Comparison of ENCODE assay signal across 8 cellular contexts in the genomic region with DNA sequence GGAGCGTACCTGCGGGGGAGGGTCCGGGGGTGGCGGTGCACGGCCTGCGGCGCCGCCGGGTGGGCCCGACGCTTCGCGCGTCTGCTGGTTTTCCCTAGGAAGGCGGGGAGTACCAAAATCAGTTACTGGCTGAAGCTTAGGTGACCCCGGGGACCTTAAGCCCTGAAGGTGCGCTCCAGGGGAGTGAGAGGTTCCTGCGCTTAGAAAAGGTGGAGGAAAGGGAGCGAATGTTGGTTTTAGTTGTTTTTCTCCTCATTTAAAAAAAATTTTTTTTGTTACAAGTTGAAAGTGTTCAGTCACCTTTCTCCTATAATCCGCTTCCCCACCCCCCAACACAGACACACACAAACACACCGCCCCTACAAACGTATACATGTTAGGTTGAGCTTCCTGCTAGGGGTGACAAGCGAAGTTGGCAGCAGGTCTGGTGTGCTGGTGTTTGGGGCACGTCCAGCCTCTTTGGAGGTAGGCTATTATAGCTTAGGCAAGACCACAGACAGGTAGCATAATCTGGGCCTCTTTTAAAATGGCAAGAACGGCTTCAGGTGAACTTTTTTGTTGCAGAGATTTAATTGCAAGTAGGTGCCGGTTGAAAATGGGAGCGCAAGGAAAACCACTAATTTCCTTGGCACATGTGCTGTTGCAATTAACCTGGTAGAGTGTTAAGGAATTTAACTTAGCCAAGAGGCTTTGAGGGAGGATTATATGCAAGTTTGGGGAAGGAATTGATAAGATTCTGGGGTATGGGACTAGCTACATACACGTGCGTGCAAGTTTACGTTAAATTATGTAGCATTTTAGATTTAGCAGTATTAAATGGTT. TPM values are rescaled to one million over a fixed set of nuclear protein-coding genes. Genes with fewer than 3 reads are reported as not detected.
DNase-seq lines count a peak whose midpoint lies in the region; ATAC-seq, FAIRE-seq and TF ChIP-seq lines count a peak whose summit lies in the region.

No MANE protein-coding gene starts in this region.

- POLR2A ChIA-PET in activated CD4-positive, alpha-beta memory T cell treated with anti-CD3 and anti-CD28 coated beads for 36 hours (lab: Charles Lee): interaction anchor here (0.7 to 1.1 kb wide), 9 partner anchors 27 to 85 kb away, joined by 3 to 7 read pairs (median 3); a partner anchor contains a TSS

- no peak for FAIRE-seq in frontal cortex (lab: Jason Lieb, UNC)

- DNase-seq in CD14-positive monocyte (ENCODE audit: low spot score) (no peak), NB4 (ENCODE audit: low read depth) (peak; percentile 64), thyroid gland (peak; percentile 66 to 68), frontal cortex (ENCODE audit: low spot score in 2 of 2) (no peak)
- peak; percentile 60 for DNase-seq in activated CD4-positive, alpha-beta memory T cell treated with anti-CD3 and anti-CD28 coated beads for 36 hours

- peak; percentile 28 for ATAC-seq in GM21447 (IDR thresholded peaks at IDR 0.05; ENCODE audit: unreplicated experiment)

- H3K36me3 Mint-ChIP-seq in CD14-positive monocyte: peaks cover 4 to 10% of the 10 kb centered on the region in 2 donors
- no peaks in the 10 kb centered on the region for H3K36me3 Mint-ChIP-seq in activated CD4-positive, alpha-beta memory T cell treated with anti-CD3 and anti-CD28 coated beads for 36 hours

- H3K4me1 Mint-ChIP-seq in CD14-positive monocyte: peaks cover 51% of the 10 kb centered on the region
- H3K4me1 Mint-ChIP-seq in activated CD4-positive, alpha-beta memory T cell treated with anti-CD3 and anti-CD28 coated beads for 36 hours (ENCODE audit: low read depth): peaks cover 48% of the 10 kb centered on the region

- H3K27me3 Mint-ChIP-seq in CD14-positive monocyte (ENCODE audit: low read depth in 3 of 3): no peaks in the 10 kb centered on the region
- no peaks in the 10 kb centered on the region for H3K27me3 Mint-ChIP-seq in activated CD4-positive, alpha-beta memory T cell treated with anti-CD3 and anti-CD28 coated beads for 36 hours

- peaks cover 32% of the 10 kb centered on the region for H3K4me1 ChIP-seq in endocrine pancreas (ENCODE audit: control insufficient read depth, insufficient read depth, low read length)
- peaks cover 4 to 31% of the 10 kb centered on the region in 2 donors for H3K4me1 ChIP-seq in muscle layer of duodenum (ENCODE audit: control insufficient read depth in 1 of 2, insufficient read depth in 2 of 2, low read length in 2 of 2)
- peaks cover 37 to 41% of the 10 kb centered on the region in 2 donors for H3K4me1 ChIP-seq in thyroid gland

- intact Hi-C loops in CD14-positive monocyte (cut with micrococcal nuclease): loop anchor here (5.0 to 10.0 kb wide), 4 partner anchors 69 to 86 kb away; a partner anchor contains a TSS
- intact Hi-C loops in activated CD4-positive, alpha-beta memory T cell treated with anti-CD3 and anti-CD28 coated beads for 36 hours (cut with micrococcal nuclease): loop anchor here (1.0 to 5.0 kb wide), 4 partner anchors 69 to 349 kb away; a partner anchor contains a TSS
- intact Hi-C loops in thyroid gland (cut with DNase I): loop anchor here (5.0 to 10.0 kb wide), 2 partner anchors 66 to 204 kb away; no protein-coding TSS in a partner anchor

- H3K36me3 ChIP-seq in endocrine pancreas (ENCODE audit: control insufficient read depth, insufficient read depth, low read length) (no peaks in the 10 kb centered on the region), muscle layer of duodenum (ENCODE audit: control insufficient read depth in 1 of 2, insufficient read depth in 2 of 2, low read length in 2 of 2) (peaks cover 0 to 5% of the 10 kb centered on the region in 2 donors), thyroid gland (no peaks in the 10 kb centered on the region)

- H3K27ac ChIP-seq in muscle layer of duodenum (ENCODE audit: low read length): peak overlapping the region; percentile 47
- H3K27ac ChIP-seq in thyroid gland: peak overlapping the region; percentile 88 to 94 (median 92)

- H3K27ac Mint-ChIP-seq in CD14-positive monocyte: peak overlapping the region; percentile 75 to 91 (median 88)
- peak overlapping the region; percentile 81 for H3K27ac Mint-ChIP-seq in activated CD4-positive, alpha-beta memory T cell treated with anti-CD3 and anti-CD28 coated beads for 36 hours

- no peaks in the 10 kb centered on the region for H3K9me3 Mint-ChIP-seq in CD14-positive monocyte
- no peaks in the 10 kb centered on the region for H3K9me3 Mint-ChIP-seq in activated CD4-positive, alpha-beta memory T cell treated with anti-CD3 and anti-CD28 coated beads for 36 hours

- CTCF ChIA-PET in activated CD4-positive, alpha-beta memory T cell treated with anti-CD3 and anti-CD28 coated beads for 36 hours (lab: Charles Lee): interaction anchor here (0.8 to 1.1 kb wide), 4 partner anchors 69 to 93 kb away, joined by 3 to 6 read pairs (median 3); no protein-coding TSS in a partner anchor

- H3K4me3 Mint-ChIP-seq in CD14-positive monocyte: peak overlapping the region in 1 of 2 donors; percentile 97
- H3K4me3 Mint-ChIP-seq in activated CD4-positive, alpha-beta memory T cell treated with anti-CD3 and anti-CD28 coated beads for 36 hours: no peak overlapping the region

- no peaks in the 10 kb centered on the region for H3K9me3 ChIP-seq in endocrine pancreas (ENCODE audit: control insufficient read depth, low read length)
- no peaks in the 10 kb centered on the region for H3K9me3 ChIP-seq in muscle layer of duodenum (ENCODE audit: control insufficient read depth in 1 of 2, low read length in 2 of 2)
- H3K9me3 ChIP-seq in thyroid gland: no peaks in the 10 kb centered on the region

- H3K27me3 ChIP-seq in endocrine pancreas (ENCODE audit: control insufficient read depth, insufficient read depth, low read length) (no peaks in the 10 kb centered on the region), muscle layer of duodenum (ENCODE audit: low read depth, low read length) (no peaks in the 10 kb centered on the region), thyroid gland (no peaks in the 10 kb centered on the region)

- 4% methylated on average over 16 to 24 of the region's 30 CpGs for WGBS in thyroid gland, 2 donors

- no peak for TF ChIP-seq POLR2A in NB4 (IDR thresholded peaks at IDR 0.05; ENCODE audit: extremely low read depth, insufficient read length)
- peak in 1 of 2 donors; percentile 20 for TF ChIP-seq POLR2A in thyroid gland (IDR thresholded peaks at IDR 0.05)

- TF ChIP-seq CTCF in CD14-positive monocyte (IDR thresholded peaks at IDR 0.05) (no peak), NB4 (IDR thresholded peaks at IDR 0.05; ENCODE audit: low read depth, low read length) (no peak), thyroid gland (IDR thresholded peaks at IDR 0.05) (peak in 1 of 6 experiments; percentile 3)

- H3K4me3 ChIP-seq in NB4 (ENCODE audit: low read depth, low read length) (peak overlapping the region; percentile 70), endocrine pancreas (ENCODE audit: control insufficient read depth, insufficient read depth, low read length) (peak overlapping the region; percentile 51), muscle layer of duodenum (ENCODE audit: low read depth in 1 of 2, low read length in 2 of 2) (peak overlapping the region; percentile 76 to 94), thyroid gland (replicated peaks in 1 of 3) (peak overlapping the region; percentile 75 to 96 (median 92))

- H3K9ac ChIP-seq in endocrine pancreas (ENCODE audit: control insufficient read depth, insufficient read depth, low read length): peak overlapping the region; percentile 67

RNA-seq across cellular contexts. Expression of a gene that starts 0.9 kb away (rescaled TPM):
- 100 to 1,000 TPM; 111 to 126 TPM for polyA plus RNA-seq in CD14-positive monocyte
- 10 to 100 TPM; 92.3 to 93.3 TPM for total RNA-seq in activated CD4-positive, alpha-beta memory T cell treated with anti-CD3 and anti-CD28 coated beads for 36 hours
- 100 to 1,000 TPM; 257 to 644 (median 358) TPM for total RNA-seq in thyroid gland
- total RNA-seq in frontal cortex: 78.7 TPM

Comparison
In these comparisons a context has a peak if more than half of its experiments do, and no peak if none do; other contexts are left out.
1. DNase-seq: peak in NB4 (single experiment), activated CD4-positive, alpha-beta memory T cell treated with anti-CD3 and anti-CD28 coated beads for 36 hours (single experiment) and thyroid gland (2 of 2); none in CD14-positive monocyte (single experiment) and frontal cortex (0 of 2).
2. Peak in every context shown above with its lines, with median percentiles within 50 percentile points of each other: H3K4me3 ChIP-seq.